ENCODE assay signal across 10 cellular contexts in the genomic region with DNA sequence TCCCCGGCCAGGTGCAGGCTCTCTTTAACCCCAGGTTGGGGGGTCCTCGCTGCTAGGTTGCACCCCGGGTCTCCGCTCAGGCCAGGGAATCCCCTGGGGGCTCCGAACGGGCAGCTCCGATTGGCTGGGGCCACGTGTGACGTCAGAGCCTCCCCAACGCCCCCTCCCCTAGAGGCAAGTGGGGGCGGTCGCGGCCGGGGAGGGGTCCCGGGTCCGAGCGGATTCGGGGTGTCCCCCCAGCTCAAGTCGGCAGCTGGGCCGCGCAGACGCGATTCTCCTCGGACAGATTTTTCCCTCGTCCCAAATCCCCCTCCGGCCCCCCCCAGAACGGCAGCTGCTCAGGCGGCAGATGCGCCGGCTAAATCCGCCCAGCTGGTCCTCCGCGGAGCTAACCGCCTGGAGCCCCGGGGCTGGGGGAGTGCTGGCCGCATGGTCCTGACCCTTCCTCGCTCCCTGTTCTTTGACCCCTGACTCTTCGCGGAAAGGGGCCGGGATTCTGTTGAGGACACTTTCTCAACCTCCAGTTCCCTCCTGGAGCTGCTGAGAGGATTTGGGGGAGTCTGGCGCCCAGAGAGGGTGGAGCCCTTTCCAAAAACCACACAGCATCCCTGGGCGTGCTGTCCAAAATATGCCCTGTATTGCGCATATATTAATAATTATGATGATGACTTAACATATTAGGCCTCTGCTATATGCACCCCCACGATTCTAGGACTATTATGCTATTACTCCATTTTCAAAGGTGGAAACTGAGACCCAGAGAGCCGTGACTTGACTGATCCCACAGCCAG. TPM values are rescaled to one million over a fixed set of nuclear protein-coding genes. Genes with fewer than 3 reads are reported as not detected.
A peak's percentile ranks its signal among the peaks of the same experiment; 100 is the strongest.
DNase-seq lines count a peak whose midpoint lies in the region; FAIRE-seq and TF ChIP-seq lines count a peak whose summit lies in the region.
"Had no signal": no experiment of that assay in that cellular context is flagged by ENCODE, and none has a peak within 500 bp of the region (broad histone marks: within the 10 kb centered on the region; RNA-seq: fewer than 3 reads in every experiment).

No MANE protein-coding gene starts in this region.

- H3K27ac ChIP-seq in Peyer's patch (no peak overlapping the region), spleen (peak overlapping the region in 3 of 8 donors; percentile 58 to 79 (median 79)), small intestine (ENCODE audit: low read depth in 1 of 2, low read length in 1 of 2) (no peak overlapping the region)

- H3K27me3 ChIP-seq in Peyer's patch (peaks cover 0 to 39% of the 10 kb centered on the region in 2 donors), spleen (replicated peaks in 1 of 7) (peaks cover 2 to 97% (median 58%) of the 10 kb centered on the region in 7 donors), small intestine (ENCODE audit: control insufficient read depth in 2 of 2, insufficient read depth in 2 of 2, low read length in 2 of 2) (peaks cover 17 to 25% of the 10 kb centered on the region in 2 donors)

- TF ChIP-seq POLR2A in Peyer's patch (IDR thresholded peaks at IDR 0.05) (no peak), spleen (IDR thresholded peaks at IDR 0.05) (no peak)

- H3K9me3 ChIP-seq in Peyer's patch, result no peaks in the 10 kb centered on the region
- no peaks in the 10 kb centered on the region for H3K9me3 ChIP-seq in spleen
- no peaks in the 10 kb centered on the region for H3K9me3 ChIP-seq in small intestine (ENCODE audit: control insufficient read depth, low read depth)

- H3K4me1 ChIP-seq in Peyer's patch (peaks cover 0 to 23% (median 9%) of the 10 kb centered on the region in 4 donors), spleen (peaks cover 17 to 49% (median 39%) of the 10 kb centered on the region in 6 donors), small intestine (ENCODE audit: control insufficient read depth in 2 of 2, insufficient read depth in 1 of 2, low read depth in 1 of 2, low read length in 1 of 2) (no peaks in the 10 kb centered on the region)

- 8 to 20% (median 11%) methylated on average over 22 to 45 of the region's 45 CpGs for WGBS in spleen, 5 donors
- WGBS in small intestine, 3 donors, result 5 to 7% (median 6%) methylated on average over 41 to 45 of the region's 45 CpGs

- FAIRE-seq in small intestine (lab: Jason Lieb, UNC), result no peak

- TF ChIP-seq CTCF in Peyer's patch (IDR thresholded peaks at IDR 0.05) (no peak), spleen (IDR thresholded peaks at IDR 0.05 in 8 of 11, conservative IDR thresholded peaks at IDR 0.05 in 3 of 11) (no peak)

- peak overlapping the region in 3 of 4 donors; percentile 12 to 40 (median 18) for H3K4me3 ChIP-seq in Peyer's patch
- H3K4me3 ChIP-seq in spleen, result peak overlapping the region; percentile 1 to 59 (median 20)
- H3K4me3 ChIP-seq in small intestine (ENCODE audit: low read depth in 1 of 2, low read length in 2 of 2), result no peak overlapping the region

- intact Hi-C loops in head of caudate nucleus (cut with DNase I) (no loop called here), spleen (cut with DNase I; ENCODE audit: low total_unique reads) (no loop called here)

- H3K36me3 ChIP-seq in Peyer's patch, result no peaks in the 10 kb centered on the region
- H3K36me3 ChIP-seq in spleen, result no peaks in the 10 kb centered on the region
- no peaks in the 10 kb centered on the region for H3K36me3 ChIP-seq in small intestine (ENCODE audit: control insufficient read depth in 2 of 2, insufficient read depth in 2 of 2, low read length in 2 of 2)

- DNase-seq in NCI-H146 (lab: John Stamatoyannopoulos, UW) (peak; percentile 44), NCI-H146 treated with DMSO at 0.1 percent for 48 hours (lab: John Stamatoyannopoulos, UW; ENCODE audit: unreplicated experiment) (no peak), Peyer's patch (no peak), head of caudate nucleus (peak in 22 of 42 donors; percentile 10 to 55 (median 28)), spleen (no peak), NAMALWA (ENCODE audit: low spot score) (no peak), small intestine (no peak), NOMO-1 treated with DMSO at 0.1 percent for 48 hours (lab: John Stamatoyannopoulos, UW; ENCODE audit: unreplicated experiment) (no peak)
- DNase-seq: activated CD4-positive, alpha-beta T cell treated with anti-CD3 and anti-CD28 coated beads, Interleukin-2, amount 50 U/mL, for 1 hour had no signal

RNA-seq across cellular contexts. Expression of gene SEMA6B, which starts 25.4 kb away (rescaled TPM):
- total RNA-seq in Peyer's patch (1 to 10 TPM; 1.2 to 9.9 (median 3.2) TPM), spleen (10 to 100 TPM; 20.7 to 85.0 (median 55.6) TPM)
- polyA plus RNA-seq in spleen (10 to 100 TPM in 2 of 3 donors, 1 to 10 TPM in 1; 5.5 to 24.6 (median 11.2) TPM), small intestine (1 to 10 TPM in 2 of 3 donors, under 1 TPM in 1; 0.22 to 6.0 (median 1.1) TPM)

RNA-seq across cellular contexts. Expression of gene LRG1, which starts 45.0 kb away (rescaled TPM):
- total RNA-seq in Peyer's patch (1 to 10 TPM; 1.7 to 3.5 (median 3.0) TPM), spleen (10 to 100 TPM in 6 of 7 donors, 1 to 10 TPM in 1; 9.6 to 54.0 (median 15.8) TPM)
- polyA plus RNA-seq in spleen (1 to 10 TPM; 1.7 to 5.6 (median 2.3) TPM), small intestine (1 to 10 TPM in 1 of 3 donors, under 1 TPM in 2; 0.67 to 9.8 (median 0.81) TPM)
- total RNA-seq: fibroblast of lung had no signal

RNA-seq across cellular contexts. Expression of gene PLIN5, which starts 49.8 kb away (rescaled TPM):
- total RNA-seq in Peyer's patch (1 to 10 TPM in 2 of 4 donors, not detected in 2; 2.1 to 3.2 TPM), spleen (10 to 100 TPM in 4 of 7 donors, 1 to 10 TPM in 3; 2.4 to 18.4 (median 15.1) TPM)
- polyA plus RNA-seq in spleen (1 to 10 TPM in 2 of 3 donors, under 1 TPM in 1; 0.82 to 2.2 (median 2.1) TPM), small intestine (1 to 10 TPM in 2 of 3 donors, under 1 TPM in 1; 0.27 to 4.5 (median 2.5) TPM)
- total RNA-seq: fibroblast of lung had no signal
- polyA plus RNA-seq: fibroblast of lung had no signal

RNA-seq across cellular contexts. Expression of gene TNFAIP8L1, which starts 54.5 kb away (rescaled TPM):
- total RNA-seq in Peyer's patch (10 to 100 TPM in 2 of 4 donors, 1 to 10 TPM in 2; 7.0 to 16.5 (median 11.0) TPM), spleen (10 to 100 TPM; 21.6 to 39.8 (median 27.5) TPM)
- polyA plus RNA-seq in spleen (10 to 100 TPM; 12.5 to 36.7 (median 13.8) TPM), small intestine (10 to 100 TPM in 2 of 3 donors, 1 to 10 TPM in 1; 8.9 to 21.0 (median 11.0) TPM)

Comparison
In these comparisons a context has a peak if more than half of its experiments do, and no peak if none do; other contexts are left out.
1. DNase-seq: peak in NCI-H146 (single experiment) and head of caudate nucleus (22 of 42); none in NCI-H146 treated with DMSO at 0.1 percent for 48 hours (single experiment), Peyer's patch (0 of 3), spleen (single experiment), NAMALWA (single experiment), small intestine (single experiment) and NOMO-1 treated with DMSO at 0.1 percent for 48 hours (single experiment).
2. H3K4me3 ChIP-seq: peak in Peyer's patch (3 of 4) and spleen (8 of 8); none in small intestine (0 of 2).